In the genomic region with DNA sequence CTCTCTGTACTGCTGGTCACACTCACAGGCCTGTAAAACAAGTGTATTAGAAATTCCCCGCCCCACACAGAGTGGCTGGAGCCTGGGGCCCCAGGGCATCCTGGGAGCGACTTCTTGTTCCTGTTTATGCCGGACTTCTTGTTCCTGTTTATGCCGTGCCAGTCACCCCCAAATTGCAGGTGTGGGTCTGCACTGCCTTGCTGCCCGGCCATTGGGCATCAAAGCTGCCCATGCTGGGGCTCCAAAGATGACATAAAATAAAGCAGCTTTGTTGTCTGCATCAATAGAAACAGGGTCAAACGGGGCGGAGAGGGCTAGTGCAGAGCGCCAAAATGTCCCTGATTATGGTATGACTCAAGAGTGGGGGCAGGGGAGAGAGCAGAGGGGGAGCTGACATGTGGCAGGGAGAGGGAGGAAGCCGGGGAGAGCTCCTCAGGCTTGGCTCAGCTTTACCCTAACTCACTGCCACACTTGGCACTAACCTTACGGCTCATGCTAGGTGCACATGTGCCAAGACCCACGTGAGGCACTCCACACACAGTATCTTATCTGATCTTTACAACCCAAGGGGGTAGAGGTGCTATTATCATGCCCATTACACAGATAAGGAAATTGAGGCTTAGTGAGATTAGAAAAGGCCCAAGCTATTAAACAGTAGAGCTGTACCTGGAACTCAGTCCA, we compare ENCODE assay signal across 8 cellular contexts.
DNase-seq lines count a peak whose midpoint lies in the region; ATAC-seq lines count a peak whose summit lies in the region.

No MANE protein-coding gene starts in this region.

- no peak overlapping the region for H3K4me3 ChIP-seq in MG63
- H3K4me3 ChIP-seq in skin epidermis = no peak overlapping the region

- ATAC-seq in Right ventricle myocardium superior (ENCODE audit: poor library complexity) = peak; percentile 32

- intact Hi-C loops in Right ventricle myocardium superior (cut with DNase I) = no loop called here

- DNase-seq in DMS53 (lab: John Stamatoyannopoulos, UW) (peak; percentile 55), DMS53 treated with DMSO at 0.1 percent for 48 hours (lab: John Stamatoyannopoulos, UW; ENCODE audit: unreplicated experiment) (no peak), H4 (ENCODE audit: low spot score) (peak; percentile 48), MG63 (peak; percentile 76), Right ventricle myocardium superior (peak; percentile 65), dedifferentiated amniotic fluid mesenchymal stem cell (ENCODE audit: extremely low spot score) (no peak)
- peak; percentile 27 to 42 for DNase-seq in activated CD4-positive, alpha-beta T cell treated with anti-CD3 and anti-CD28 coated beads, Interleukin-2, amount 50 U/mL, for 48 hours

- peak overlapping the region in 13 of 21 experiments; percentile 4 to 85 (median 49) for H3K27ac ChIP-seq in skin epidermis

- no peaks in the 10 kb centered on the region for H3K27me3 ChIP-seq in MG63

- no peaks in the 10 kb centered on the region for H3K36me3 ChIP-seq in MG63

- no peaks in the 10 kb centered on the region for H3K9me3 ChIP-seq in MG63

Comparison
In these comparisons a context has a peak if more than half of its experiments do, and no peak if none do; other contexts are left out.
1. DNase-seq: peak in DMS53 (single experiment), H4 (single experiment), MG63 (single experiment), activated CD4-positive, alpha-beta T cell treated with anti-CD3 and anti-CD28 coated beads, Interleukin-2, amount 50 U/mL, for 48 hours (2 of 2) and Right ventricle myocardium superior (single experiment); none in DMS53 treated with DMSO at 0.1 percent for 48 hours (single experiment) and dedifferentiated amniotic fluid mesenchymal stem cell (single experiment).